ENCODE assay signal across 1 cellular context in the genomic region with DNA sequence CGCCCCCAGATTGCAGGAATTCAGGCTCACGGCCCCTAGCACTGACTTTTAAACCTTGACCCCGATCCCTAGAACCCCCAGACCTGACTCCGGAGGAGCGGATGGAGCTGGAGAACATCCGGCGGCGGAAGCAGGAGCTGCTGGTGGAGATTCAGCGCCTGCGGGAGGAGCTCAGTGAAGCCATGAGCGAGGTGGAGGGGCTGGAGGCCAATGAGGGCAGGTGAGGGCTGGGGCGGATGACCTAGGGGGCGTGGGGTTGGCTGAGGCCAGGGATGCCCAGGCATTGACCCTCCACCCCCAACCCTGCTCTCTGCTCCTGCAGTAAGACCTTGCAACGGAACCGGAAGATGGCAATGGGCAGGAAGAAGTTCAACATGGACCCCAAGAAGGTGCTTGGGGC.
A peak's percentile ranks its signal among the peaks of the same experiment; 100 is the strongest.
TF ChIP-seq lines count a peak whose summit lies in the region.

No MANE protein-coding gene starts in this region.

TF ChIP-seq in HepG2, 621 proteins besides CTCF, POLR2A, EP300 and RAD21:
- 0 out of 2 replicates have a peak, but pooled peaks have one; percentile 11 for TF ChIP-seq MEF2D (CRISPR knock-in tag; IDR thresholded peaks at IDR 0.05)
- no peak for TF ChIP-seq ZNF44 (CRISPR knock-in tag; IDR thresholded peaks at IDR 0.05)
- peak; percentile 32 for TF ChIP-seq AGO2 (optimal IDR thresholded peaks at IDR 0.05; ENCODE audit: low read depth, low read length)
- peak; percentile 10 for TF ChIP-seq RBM39 (IDR thresholded peaks at IDR 0.05; ENCODE audit: low read depth, low read length, poor library complexity, severe bottlenecking)
TF ChIP-seq in HepG2: peak in this region for 3.
